In the genomic region with DNA sequence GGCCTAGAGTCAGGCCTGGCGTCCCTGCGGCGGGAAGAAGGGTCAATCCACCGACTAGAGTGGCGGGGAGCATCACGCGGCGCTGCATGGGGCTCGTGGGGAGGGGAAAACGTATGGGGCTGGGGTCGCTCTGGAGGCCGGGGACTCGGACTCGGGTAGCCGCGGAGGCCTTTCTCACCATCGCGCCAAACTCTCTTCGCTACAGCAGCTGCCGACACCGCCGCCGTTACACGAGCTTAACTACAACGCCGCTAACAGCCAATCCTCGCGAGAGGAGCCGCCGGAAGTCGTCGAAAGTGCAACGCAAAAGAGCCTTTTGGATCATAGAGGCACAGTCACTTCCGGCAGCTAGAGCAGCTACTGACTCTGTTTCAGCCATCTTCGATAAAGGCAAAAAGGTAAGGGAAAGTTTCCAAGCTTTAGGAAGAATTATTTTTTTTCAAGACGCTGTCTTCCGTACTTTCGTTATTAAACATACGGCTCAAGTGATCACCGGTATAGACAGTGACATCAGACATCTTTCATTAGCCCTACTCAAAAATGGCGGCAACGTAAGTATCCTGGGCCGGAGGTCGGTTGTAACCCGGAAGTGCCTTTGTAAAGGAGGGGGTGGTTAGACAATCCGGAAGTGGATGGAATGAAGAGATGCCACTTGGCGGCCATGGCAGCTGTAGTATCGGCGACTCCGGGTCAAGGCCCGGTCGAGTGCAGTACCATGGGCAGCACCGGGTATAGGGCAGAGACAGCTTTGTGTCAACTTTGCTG, we compare ENCODE assay signal across 8 cellular contexts. TPM values are rescaled to one million over a fixed set of nuclear protein-coding genes. Genes with fewer than 3 reads are reported as not detected.
A peak's percentile ranks its signal among the peaks of the same experiment; 100 is the strongest.
DNase-seq lines count a peak whose midpoint lies in the region; ATAC-seq and TF ChIP-seq lines count a peak whose summit lies in the region.

A gene (minus strand): TSS at position 247 of the 765 bp plus-strand sequence. CDS start 66 bp downstream, at position 181.
A gene with protein sequence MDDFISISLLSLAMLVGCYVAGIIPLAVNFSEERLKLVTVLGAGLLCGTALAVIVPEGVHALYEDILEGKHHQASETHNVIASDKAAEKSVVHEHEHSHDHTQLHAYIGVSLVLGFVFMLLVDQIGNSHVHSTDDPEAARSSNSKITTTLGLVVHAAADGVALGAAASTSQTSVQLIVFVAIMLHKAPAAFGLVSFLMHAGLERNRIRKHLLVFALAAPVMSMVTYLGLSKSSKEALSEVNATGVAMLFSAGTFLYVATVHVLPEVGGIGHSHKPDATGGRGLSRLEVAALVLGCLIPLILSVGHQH (plus strand): TSS at position 640 of the 765 bp plus-strand sequence. CDS start 678 bp downstream, outside the sequence.

- peaks cover 48% of the 10 kb centered on the region for H3K36me3 ChIP-seq in RWPE2 (ENCODE audit: low read depth)

- H3K4me1 ChIP-seq in RWPE2 (ENCODE audit: insufficient read depth, poor library complexity, severe bottlenecking) = peaks cover 11% of the 10 kb centered on the region

- H3K27ac Mint-ChIP-seq in activated T-helper 2 cell treated with anti-CD3 and anti-CD28 coated beads, Interferon-gamma antibody, Interleukin-2, Interleukin-4, amounts not matched to agents 10 μg/mL and 5 μg/mL and 100 μg/mL, durations not matched to agents 14 hours and 24 hours and 36 hours = peak within 1 kb of the TSS; percentile 99
- peak within 1 kb of the TSS; percentile 97 to 100 (median 99) for H3K27ac Mint-ChIP-seq in naive thymus-derived CD8-positive, alpha-beta T cell

- no peaks in the 10 kb centered on the region for H3K27me3 Mint-ChIP-seq in activated T-helper 2 cell treated with anti-CD3 and anti-CD28 coated beads, Interferon-gamma antibody, Interleukin-2, Interleukin-4, amounts not matched to agents 10 μg/mL and 5 μg/mL and 100 μg/mL, durations not matched to agents 14 hours and 24 hours and 36 hours (ENCODE audit: low read depth)
- no peaks in the 10 kb centered on the region for H3K27me3 Mint-ChIP-seq in naive thymus-derived CD8-positive, alpha-beta T cell

- H3K27ac ChIP-seq in RWPE2 (ENCODE audit: poor library complexity, severe bottlenecking) = peak within 1 kb of the TSS; percentile 63

- no peaks in the 10 kb centered on the region for H3K27me3 ChIP-seq in RWPE2 (ENCODE audit: insufficient read depth, poor library complexity, severe bottlenecking)

- DNase-seq in EH (ENCODE audit: low read depth) (peak; percentile 98), H4 (ENCODE audit: low spot score) (peak; percentile 95), LoVo (ENCODE audit: low spot score) (peak; percentile 98), RWPE2 (ENCODE audit: low spot score) (peak; percentile 98), fibroblast of mammary gland (ENCODE audit: low read depth) (peak; percentile 97)
- DNase-seq in activated T-helper 2 cell treated with anti-CD3 and anti-CD28 coated beads, Interferon-gamma antibody, Interleukin-2, Interleukin-4, amounts not matched to agents 10 μg/mL and 5 μg/mL and 100 μg/mL, durations not matched to agents 14 hours and 24 hours and 36 hours (ENCODE audit: low spot score) = peak; percentile 92
- peak; percentile 87 to 98 (median 94) for DNase-seq in naive thymus-derived CD8-positive, alpha-beta T cell
- DNase-seq in stimulated activated naive CD4-positive, alpha-beta T cell (lab: John Stamatoyannopoulos, UW) = peak; percentile 86 to 97 (median 95)

- ATAC-seq in RWPE2 (ENCODE audit: low read depth) = peak; percentile 93
- ATAC-seq in naive thymus-derived CD8-positive, alpha-beta T cell = peak; percentile 85 to 86

- H3K4me1 Mint-ChIP-seq in activated T-helper 2 cell treated with anti-CD3 and anti-CD28 coated beads, Interferon-gamma antibody, Interleukin-2, Interleukin-4, amounts not matched to agents 10 μg/mL and 5 μg/mL and 100 μg/mL, durations not matched to agents 14 hours and 24 hours and 36 hours (ENCODE audit: low read depth) = peaks cover 50% of the 10 kb centered on the region
- peaks cover 10 to 84% (median 66%) of the 10 kb centered on the region in 4 donors for H3K4me1 Mint-ChIP-seq in naive thymus-derived CD8-positive, alpha-beta T cell

- POLR2A ChIA-PET in naive thymus-derived CD8-positive, alpha-beta T cell (lab: Charles Lee) = interaction anchor here (0.6 to 2.2 kb wide), 6 partner anchors 15 to 1798 kb away, joined by 3 to 15 read pairs (median 4); a partner anchor contains a TSS

- no peaks in the 10 kb centered on the region for H3K9me3 Mint-ChIP-seq in activated T-helper 2 cell treated with anti-CD3 and anti-CD28 coated beads, Interferon-gamma antibody, Interleukin-2, Interleukin-4, amounts not matched to agents 10 μg/mL and 5 μg/mL and 100 μg/mL, durations not matched to agents 14 hours and 24 hours and 36 hours
- H3K9me3 Mint-ChIP-seq in naive thymus-derived CD8-positive, alpha-beta T cell = no peaks in the 10 kb centered on the region

- peaks cover 64% of the 10 kb centered on the region for H3K36me3 Mint-ChIP-seq in activated T-helper 2 cell treated with anti-CD3 and anti-CD28 coated beads, Interferon-gamma antibody, Interleukin-2, Interleukin-4, amounts not matched to agents 10 μg/mL and 5 μg/mL and 100 μg/mL, durations not matched to agents 14 hours and 24 hours and 36 hours (ENCODE audit: low read depth)
- peaks cover 0 to 38% (median 20%) of the 10 kb centered on the region in 3 donors for H3K36me3 Mint-ChIP-seq in naive thymus-derived CD8-positive, alpha-beta T cell

- no peak for TF ChIP-seq CTCF in RWPE2 (IDR thresholded peaks at IDR 0.05; ENCODE audit: poor library complexity, severe bottlenecking)
- TF ChIP-seq CTCF in fibroblast of mammary gland (conservative IDR thresholded peaks at IDR 0.05; ENCODE audit: control insufficient read depth, insufficient read depth, low read depth, low read length) = no peak

- H3K4me3 Mint-ChIP-seq in activated T-helper 2 cell treated with anti-CD3 and anti-CD28 coated beads, Interferon-gamma antibody, Interleukin-2, Interleukin-4, amounts not matched to agents 10 μg/mL and 5 μg/mL and 100 μg/mL, durations not matched to agents 14 hours and 24 hours and 36 hours (ENCODE audit: low read depth) = peak within 1 kb of the TSS; percentile 97
- H3K4me3 Mint-ChIP-seq in naive thymus-derived CD8-positive, alpha-beta T cell = peak within 1 kb of the TSS; percentile 89 to 98 (median 97)

- H3K4me3 ChIP-seq in RWPE2 (ENCODE audit: severe bottlenecking) = peak within 1 kb of the TSS; percentile 86
- peak within 1 kb of the TSS; percentile 98 for H3K4me3 ChIP-seq in fibroblast of mammary gland (ENCODE audit: control insufficient read depth, low read depth, low read length)

- intact Hi-C loops in activated T-helper 2 cell treated with anti-CD3 and anti-CD28 coated beads, Interferon-gamma antibody, Interleukin-2, Interleukin-4, amounts not matched to agents 10 μg/mL and 5 μg/mL and 100 μg/mL, durations not matched to agents 14 hours and 24 hours and 36 hours (cut with micrococcal nuclease) = loop anchor here (1.0 to 5.0 kb wide), 3 partner anchors 41 to 369 kb away; a partner anchor contains a TSS

- H3K9me3 ChIP-seq in RWPE2 (ENCODE audit: severe bottlenecking) = no peaks in the 10 kb centered on the region

RNA-seq across cellular contexts. Expression of the first gene that starts in this region (rescaled TPM):
- total RNA-seq in H4 (2014; rRNA removed; shearing (Covaris generic)) = 176 and 177 TPM in 2 replicates
- 390 and 410 TPM in 2 replicates for total RNA-seq in activated T-helper 2 cell treated with anti-CD3 and anti-CD28 coated beads, Interferon-gamma antibody, Interleukin-2, Interleukin-4, amounts not matched to agents 10 μg/mL and 5 μg/mL and 100 μg/mL, durations not matched to agents 14 hours and 24 hours and 36 hours
- 100 to 1,000 TPM; 113 to 126 TPM for total RNA-seq in naive thymus-derived CD8-positive, alpha-beta T cell
- 10 to 100 TPM; 54.5 to 63.5 (median 58.9) TPM for polyA plus RNA-seq in naive thymus-derived CD8-positive, alpha-beta T cell

RNA-seq across cellular contexts. Expression of the second gene that starts in this region (rescaled TPM):
- 107 and 119 TPM in 2 replicates for total RNA-seq in H4 (2014; rRNA removed; shearing (Covaris generic))
- 43.7 and 46.7 TPM in 2 replicates for total RNA-seq in activated T-helper 2 cell treated with anti-CD3 and anti-CD28 coated beads, Interferon-gamma antibody, Interleukin-2, Interleukin-4, amounts not matched to agents 10 μg/mL and 5 μg/mL and 100 μg/mL, durations not matched to agents 14 hours and 24 hours and 36 hours
- 10 to 100 TPM; 35.0 to 35.9 TPM for total RNA-seq in naive thymus-derived CD8-positive, alpha-beta T cell
- polyA plus RNA-seq in naive thymus-derived CD8-positive, alpha-beta T cell = 10 to 100 TPM; 12.5 to 17.1 (median 13.0) TPM

Comparison
In these comparisons a context has a peak if more than half of its experiments do, and no peak if none do; other contexts are left out.
1. Peak in every context shown above with its lines: DNase-seq, ATAC-seq, H3K4me3 ChIP-seq and H3K27ac ChIP-seq.